ENCODE assay signal across 23 cellular contexts in the genomic region with DNA sequence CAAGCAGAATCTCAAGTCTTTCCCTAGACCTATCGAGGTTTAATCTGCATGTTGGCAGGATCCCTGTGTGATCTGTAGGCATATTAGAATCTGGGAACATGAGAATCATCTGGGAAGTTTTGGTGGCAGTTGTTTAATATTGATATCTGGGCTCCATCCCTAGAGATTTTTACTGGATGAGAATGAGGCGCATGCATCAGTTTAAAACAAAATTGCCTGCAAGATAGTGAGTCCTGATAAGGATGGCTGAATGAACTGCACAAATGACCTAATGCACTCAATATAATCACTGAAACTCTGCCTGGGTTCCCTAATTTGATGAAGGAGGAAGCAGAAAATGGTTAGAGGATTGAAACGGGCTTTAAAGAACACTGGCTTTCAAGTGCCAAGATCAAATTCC.
"Had no signal": no experiment of that assay in that cellular context is flagged by ENCODE, and none has a peak within 500 bp of the region (broad histone marks: within the 10 kb centered on the region; RNA-seq: fewer than 3 reads in every experiment).

No MANE protein-coding gene starts in this region.

- H3K4me3 ChIP-seq: colonic mucosa, esophagus squamous epithelium, gastrocnemius medialis, heart right ventricle, left lung, lower lobe of right lung, mucosa of descending colon had no signal

- H3K36me3 ChIP-seq: colonic mucosa, esophagus squamous epithelium, gastrocnemius medialis, heart right ventricle, left lung, lower lobe of right lung had no signal

- H3K9me3 ChIP-seq: colonic mucosa, esophagus squamous epithelium, gastrocnemius medialis, heart right ventricle, left lung, lower lobe of right lung, mucosa of descending colon had no signal

- H3K27me3 ChIP-seq: colonic mucosa, esophagus squamous epithelium, gastrocnemius medialis, heart right ventricle, left lung had no signal

- ATAC-seq: effector memory CD8-positive, alpha-beta T cell; esophagus mucosa; gastrocnemius medialis; heart right ventricle; left cardiac atrium; left lung; left ventricle myocardium superior; lower lobe of right lung had no signal

- H3K4me1 ChIP-seq: colonic mucosa, esophagus squamous epithelium, gastrocnemius medialis, heart right ventricle, left lung, lower lobe of right lung had no signal

- H3K27ac ChIP-seq: colonic mucosa, epithelial cell of prostate, esophagus squamous epithelium, gastrocnemius medialis, heart right ventricle, left lung, lower lobe of right lung had no signal

- DNase-seq: colonic mucosa; cortex of kidney; effector CD8-positive, alpha-beta T cell; effector memory CD8-positive, alpha-beta T cell; endodermal cell; erythroblast; esophagus squamous epithelium; foreskin fibroblast; foreskin melanocyte; gastrocnemius medialis; glutamatergic neuron; head of caudate nucleus; heart right ventricle; hippocampal formation; left cardiac atrium; left lung; left ventricle myocardium superior; lower lobe of right lung; mesenchymal stem cell; mucosa of descending colon; naive B cell had no signal
